ENCODE assay signal across 16 cellular contexts in genomic region chr12:12622418-12622817, GRCh38. TPM values are rescaled to one million over a fixed set of nuclear protein-coding genes. Genes with fewer than 3 reads are reported as not detected.
DNase-seq lines count a peak whose midpoint lies in the region; ATAC-seq lines count a peak whose summit lies in the region.
"Had no signal": no experiment of that assay in that cellular context is flagged by ENCODE, and none has a peak within 500 bp of the region (broad histone marks: within the 10 kb centered on the region; RNA-seq: fewer than 3 reads in every experiment).

No MANE protein-coding gene starts in this region.

- H3K27me3 Mint-ChIP-seq in activated CD4-positive, alpha-beta T cell treated with anti-CD3 and anti-CD28 coated beads, Interleukin-2, amount 10 ng/mL, durations not matched to agents 7 days and 5 days: no peaks in the 10 kb centered on the region
- no peaks in the 10 kb centered on the region for H3K27me3 Mint-ChIP-seq in T-helper 2 cell treated with Interferon-gamma antibody and Interleukin-4, amounts not matched to agents 5 μg/mL and 100 μg/mL, for 36 hours (ENCODE audit: low read depth)
- no peaks in the 10 kb centered on the region for H3K27me3 Mint-ChIP-seq in stimulated activated memory B cell treated with anti-CD40 and anti-IgM and Interleukin-4, amounts not matched to agents 10 μg/mL and 1 μg/mL and 100 μg/mL, for 72 hours

- DNase-seq in activated CD4-positive, alpha-beta T cell treated with anti-CD3 and anti-CD28 coated beads, Interleukin-2, amount 10 ng/mL, durations not matched to agents 7 days and 5 days: peak; percentile 42
- DNase-seq in activated CD4-positive, alpha-beta T cell treated with anti-CD3 and anti-CD28 coated beads for 48 hours: no peak
- no peak for DNase-seq in T-helper 2 cell treated with Interferon-gamma antibody and Interleukin-4, amounts not matched to agents 5 μg/mL and 100 μg/mL, for 36 hours (ENCODE audit: low spot score)
- DNase-seq in effector memory CD4-positive, alpha-beta T cell: peak in 1 of 3 donors; percentile 1
- DNase-seq in NOMO-1 treated with DMSO at 0.1 percent for 48 hours (lab: John Stamatoyannopoulos, UW; ENCODE audit: unreplicated experiment): no peak
- DNase-seq: GOT3, mesenchymal stem cell, NCI-H1694, NCI-H510A treated with DMSO at 0.1 percent for 48 hours, RPMI8226 had no signal

- peaks cover 50% of the 10 kb centered on the region for H3K4me1 Mint-ChIP-seq in activated CD4-positive, alpha-beta T cell treated with anti-CD3 and anti-CD28 coated beads, Interleukin-2, amount 10 ng/mL, durations not matched to agents 7 days and 5 days
- peaks cover 34% of the 10 kb centered on the region for H3K4me1 Mint-ChIP-seq in T-helper 2 cell treated with Interferon-gamma antibody and Interleukin-4, amounts not matched to agents 5 μg/mL and 100 μg/mL, for 36 hours (ENCODE audit: low read depth)
- H3K4me1 Mint-ChIP-seq in stimulated activated memory B cell treated with anti-CD40 and anti-IgM and Interleukin-4, amounts not matched to agents 10 μg/mL and 1 μg/mL and 100 μg/mL, for 72 hours: peaks cover 45% of the 10 kb centered on the region

- CTCF ChIA-PET in activated CD4-positive, alpha-beta T cell treated with anti-CD3 and anti-CD28 coated beads, Interleukin-2, amount 10 ng/mL, durations not matched to agents 7 days and 5 days (lab: Charles Lee): interaction anchor here (1.4 kb wide), 1 partner anchor 9 kb away, joined by 5 read pairs; no protein-coding TSS in a partner anchor

- H3K4me3 Mint-ChIP-seq in activated CD4-positive, alpha-beta T cell treated with anti-CD3 and anti-CD28 coated beads, Interleukin-2, amount 10 ng/mL, durations not matched to agents 7 days and 5 days: peak overlapping the region; percentile 55
- H3K4me3 Mint-ChIP-seq in T-helper 2 cell treated with Interferon-gamma antibody and Interleukin-4, amounts not matched to agents 5 μg/mL and 100 μg/mL, for 36 hours: peak overlapping the region; percentile 39
- no peak overlapping the region for H3K4me3 Mint-ChIP-seq in stimulated activated memory B cell treated with anti-CD40 and anti-IgM and Interleukin-4, amounts not matched to agents 10 μg/mL and 1 μg/mL and 100 μg/mL, for 72 hours

- peak overlapping the region; percentile 92 for H3K27ac Mint-ChIP-seq in activated CD4-positive, alpha-beta T cell treated with anti-CD3 and anti-CD28 coated beads, Interleukin-2, amount 10 ng/mL, durations not matched to agents 7 days and 5 days
- H3K27ac Mint-ChIP-seq in T-helper 2 cell treated with Interferon-gamma antibody and Interleukin-4, amounts not matched to agents 5 μg/mL and 100 μg/mL, for 36 hours: peak overlapping the region; percentile 75
- peak overlapping the region; percentile 9 for H3K27ac Mint-ChIP-seq in stimulated activated memory B cell treated with anti-CD40 and anti-IgM and Interleukin-4, amounts not matched to agents 10 μg/mL and 1 μg/mL and 100 μg/mL, for 72 hours

- no peaks in the 10 kb centered on the region for H3K36me3 ChIP-seq in effector memory CD4-positive, alpha-beta T cell (ENCODE audit: control insufficient read depth, insufficient read depth, low read length)

- no peak for ATAC-seq in stimulated activated memory B cell treated with anti-CD40 and anti-IgM and Interleukin-4, amounts not matched to agents 10 μg/mL and 1 μg/mL and 100 μg/mL, for 72 hours
- ATAC-seq in HG03439 (IDR thresholded peaks at IDR 0.05; ENCODE audit: unreplicated experiment): no peak
- ATAC-seq in HG03139 (IDR thresholded peaks at IDR 0.05; ENCODE audit: unreplicated experiment): no peak
- ATAC-seq: A549, K562 had no signal

- POLR2A ChIA-PET in activated CD4-positive, alpha-beta T cell treated with anti-CD3 and anti-CD28 coated beads, Interleukin-2, amount 10 ng/mL, durations not matched to agents 7 days and 5 days (lab: Charles Lee): interaction anchor here (0.6 kb wide), 1 partner anchor 181 kb away, joined by 7 read pairs; no protein-coding TSS in a partner anchor

- peaks cover 45% of the 10 kb centered on the region for H3K4me1 ChIP-seq in effector memory CD4-positive, alpha-beta T cell (ENCODE audit: control insufficient read depth, insufficient read depth, low read length, poor library complexity, severe bottlenecking)

- no peaks in the 10 kb centered on the region for H3K9me3 ChIP-seq in effector memory CD4-positive, alpha-beta T cell (ENCODE audit: control insufficient read depth, low read length)
- H3K9me3 ChIP-seq: A549 had no signal

- peak overlapping the region; percentile 13 for H3K4me3 ChIP-seq in effector memory CD4-positive, alpha-beta T cell (ENCODE audit: insufficient read depth, low read depth, low read length, poor library complexity, severe bottlenecking)
- H3K4me3 ChIP-seq: A549, K562, smooth muscle cell had no signal

- H3K36me3 Mint-ChIP-seq in activated CD4-positive, alpha-beta T cell treated with anti-CD3 and anti-CD28 coated beads, Interleukin-2, amount 10 ng/mL, durations not matched to agents 7 days and 5 days (ENCODE audit: low read depth): peaks cover 54% of the 10 kb centered on the region
- peaks cover 37% of the 10 kb centered on the region for H3K36me3 Mint-ChIP-seq in T-helper 2 cell treated with Interferon-gamma antibody and Interleukin-4, amounts not matched to agents 5 μg/mL and 100 μg/mL, for 36 hours (ENCODE audit: low read depth)
- peaks cover 55% of the 10 kb centered on the region for H3K36me3 Mint-ChIP-seq in stimulated activated memory B cell treated with anti-CD40 and anti-IgM and Interleukin-4, amounts not matched to agents 10 μg/mL and 1 μg/mL and 100 μg/mL, for 72 hours

- H3K9me3 Mint-ChIP-seq in activated CD4-positive, alpha-beta T cell treated with anti-CD3 and anti-CD28 coated beads, Interleukin-2, amount 10 ng/mL, durations not matched to agents 7 days and 5 days: peaks cover 3% of the 10 kb centered on the region
- H3K9me3 Mint-ChIP-seq in T-helper 2 cell treated with Interferon-gamma antibody and Interleukin-4, amounts not matched to agents 5 μg/mL and 100 μg/mL, for 36 hours: peaks cover 7% of the 10 kb centered on the region
- peaks cover 7% of the 10 kb centered on the region for H3K9me3 Mint-ChIP-seq in stimulated activated memory B cell treated with anti-CD40 and anti-IgM and Interleukin-4, amounts not matched to agents 10 μg/mL and 1 μg/mL and 100 μg/mL, for 72 hours

- H3K27me3 ChIP-seq in effector memory CD4-positive, alpha-beta T cell (replicated peaks; ENCODE audit: control insufficient read depth, insufficient read depth, low read length, poor library complexity, severe bottlenecking): no peaks in the 10 kb centered on the region

- peak overlapping the region; percentile 62 for H3K27ac ChIP-seq in effector memory CD4-positive, alpha-beta T cell (ENCODE audit: insufficient read depth, low read length, poor library complexity, severe bottlenecking)
- H3K27ac ChIP-seq: A549 had no signal

RNA-seq across cellular contexts. Expression of gene CREBL2, which starts 10.7 kb away (rescaled TPM):
- total RNA-seq in activated CD4-positive, alpha-beta T cell treated with anti-CD3 and anti-CD28 coated beads, Interleukin-2, amount 10 ng/mL, durations not matched to agents 7 days and 5 days: 10 to 100 TPM; 18.2 to 21.2 TPM

RNA-seq across cellular contexts. Expression of gene DUSP16, which starts 59.8 kb away (rescaled TPM):
- total RNA-seq in activated CD4-positive, alpha-beta T cell treated with anti-CD3 and anti-CD28 coated beads, Interleukin-2, amount 10 ng/mL, durations not matched to agents 7 days and 5 days: 10 to 100 TPM; 33.6 to 35.9 TPM

Comparison
In these comparisons a context has a peak if more than half of its experiments do, and no peak if none do; other contexts are left out.
1. H3K27ac Mint-ChIP-seq: peak in every context shown above with its lines; median percentile 92 in activated CD4-positive, alpha-beta T cell treated with anti-CD3 and anti-CD28 coated beads, Interleukin-2, amount 10 ng/mL, durations not matched to agents 7 days and 5 days; 75 in T-helper 2 cell treated with Interferon-gamma antibody and Interleukin-4, amounts not matched to agents 5 μg/mL and 100 μg/mL, for 36 hours; 9 in stimulated activated memory B cell treated with anti-CD40 and anti-IgM and Interleukin-4, amounts not matched to agents 10 μg/mL and 1 μg/mL and 100 μg/mL, for 72 hours.